Comparison of ENCODE assay signal across 13 cellular contexts in genomic region chr1:36359383-36359782, GRCh38. TPM values are rescaled to one million over a fixed set of nuclear protein-coding genes. Genes with fewer than 3 reads are reported as not detected.
DNase-seq lines count a peak whose midpoint lies in the region; ATAC-seq, FAIRE-seq and TF ChIP-seq lines count a peak whose summit lies in the region.
"Had no signal": no experiment of that assay in that cellular context is flagged by ENCODE, and none has a peak within 500 bp of the region (broad histone marks: within the 10 kb centered on the region; RNA-seq: fewer than 3 reads in every experiment).

No MANE protein-coding gene starts in this region.

- 64% methylated on average over 5 of the region's 5 CpGs for WGBS in GM12878 (ENCODE audit: insufficient coverage, insufficient replicate concordance, low lambda C conversion rate, missing lambda C conversion rate)

- no peaks in the 10 kb centered on the region for H3K27me3 ChIP-seq in CD4-positive, alpha-beta memory T cell (ENCODE audit: insufficient read depth, low read length)
- H3K27me3 ChIP-seq in GM12878 (replicated peaks in 1 of 2; ENCODE audit: control insufficient read depth in 2 of 2, insufficient read depth in 2 of 2, low read length in 1 of 2) (no peaks in the 10 kb centered on the region), neutrophil (no peaks in the 10 kb centered on the region)

- SMC1A ChIA-PET in GM12878 (lab: Charles Lee; ENCODE audit: uncharacterized antibody, unreplicated experiment) = interaction anchor here (0.8 to 3.4 kb wide), 8 partner anchors 9 to 30 kb away, joined by 3 to 10 read pairs (median 4); no protein-coding TSS in a partner anchor

- H3K79me2 ChIP-seq in GM12878 (ENCODE audit: control insufficient read depth, insufficient read depth, low read length) = no peaks in the 10 kb centered on the region; the same call in none of the 2 replicates

- no peaks in the 10 kb centered on the region for H3K27me3 Mint-ChIP-seq in CD4-positive, alpha-beta memory T cell
- H3K27me3 Mint-ChIP-seq in IgD-negative memory B cell = no peaks in the 10 kb centered on the region

- intact Hi-C loops in CD4-positive, alpha-beta memory T cell (cut with micrococcal nuclease) = no loop called here
- intact Hi-C loops in GM12878 (cut with micrococcal nuclease; ENCODE audit: unreplicated experiment) = no loop called here

- no peak overlapping the region for H3K9ac ChIP-seq in GM12878 (ENCODE audit: control insufficient read depth, insufficient read depth, low read length)
- H3K9ac ChIP-seq: KMS-11, SK-N-SH had no signal

- BruUV-seq in GM12878 (replicated peaks; lab: Mats Ljungman, UMichigan) = no TSS peak

- peak overlapping the region in 5 of 8 donors; percentile 2 to 70 (median 53) for H3K4me3 Mint-ChIP-seq in CD4-positive, alpha-beta memory T cell
- no peak overlapping the region for H3K4me3 Mint-ChIP-seq in IgD-negative memory B cell

- no peak for TF ChIP-seq RAD21 in GM12878 (IDR thresholded peaks at IDR 0.05; ENCODE audit: insufficient read depth, low read depth, low read length)

- CTCF ChIA-PET in CD4-positive, alpha-beta memory T cell (lab: Charles Lee; ENCODE audit: partially characterized antibody) = interaction anchor here (1.3 to 15.0 kb wide), 5 partner anchors 9 to 25 kb away, joined by 3 to 107 read pairs (median 6); no protein-coding TSS in a partner anchor
- CTCF ChIA-PET in GM12878 (lab: Yijun Ruan, JAX) = interaction anchor here (1.0 to 3.3 kb wide), 5 partner anchors 9 to 74 kb away, joined by 3 to 14 read pairs (median 4); no protein-coding TSS in a partner anchor

- no peak for TF ChIP-seq POLR2A in GM12878 (IDR thresholded peaks at IDR 0.05; ENCODE audit: low read depth, low read length)

- DNase-seq in CD4-positive, alpha-beta memory T cell = no peak
- DNase-seq in GM12878 (ENCODE audit: low read depth, low spot score) (no peak), D341Med (ENCODE audit: low spot score) (no peak), hepatic stellate cell (ENCODE audit: low spot score) (no peak), GF-D8 (lab: John Stamatoyannopoulos, UW) (no peak)
- DNase-seq: activated CD4-positive, CD25-positive, alpha-beta regulatory T cell treated with anti-CD3 and anti-CD28 coated beads, Interleukin-2, amount 50 U/mL, for 72 hours; erythroblast; hypothalamus; NCI-H187 treated with DMSO at 0.1 percent for 48 hours; SK-N-SH had no signal

- H3K36me3 ChIP-seq in CD4-positive, alpha-beta memory T cell (ENCODE audit: insufficient read depth, low read length) = peaks cover 47% of the 10 kb centered on the region
- H3K36me3 ChIP-seq in GM12878 (ENCODE audit: control insufficient read depth in 2 of 2, insufficient read depth in 2 of 2, low read length in 1 of 2) = peaks cover 10 to 30% of the 10 kb centered on the region in 2 experiments
- peaks cover 77% of the 10 kb centered on the region for H3K36me3 ChIP-seq in neutrophil

- peak; percentile 44; the same call in 2 of the 3 replicates for ATAC-seq in GM12878

- no peaks in the 10 kb centered on the region for H3K9me3 ChIP-seq in CD4-positive, alpha-beta memory T cell (ENCODE audit: control insufficient read depth in 1 of 2, low read length in 2 of 2)
- no peaks in the 10 kb centered on the region for H3K9me3 ChIP-seq in GM12878 (replicated peaks; ENCODE audit: control insufficient read depth, insufficient read depth, low read length)
- H3K9me3 ChIP-seq in neutrophil = no peaks in the 10 kb centered on the region
- H3K9me3 ChIP-seq: SK-N-SH had no signal

- RAD21 ChIA-PET in GM12878 (lab: Charles Lee; ENCODE audit: unreplicated experiment) = interaction anchor here (0.7 to 1.6 kb wide), 3 partner anchors 10 to 26 kb away, joined by 3 to 4 read pairs (median 3); no protein-coding TSS in a partner anchor

- H3K27ac Mint-ChIP-seq in CD4-positive, alpha-beta memory T cell = peak overlapping the region; percentile 81 to 96 (median 92)
- peak overlapping the region in 2 of 3 donors; percentile 28 to 84 for H3K27ac Mint-ChIP-seq in IgD-negative memory B cell

- no peak overlapping the region for H2AFZ ChIP-seq in GM12878 (ENCODE audit: control insufficient read depth, low read depth, low read length)

- no peak overlapping the region for H3K4me3 ChIP-seq in CD4-positive, alpha-beta memory T cell (ENCODE audit: low read length in 2 of 2)
- no peak overlapping the region for H3K4me3 ChIP-seq in GM12878
- H3K4me3 ChIP-seq in neutrophil (ENCODE audit: low read depth in 1 of 2, low read length in 1 of 2) = peak overlapping the region; percentile 19 to 40

- no peak for TF ChIP-seq EP300 in GM12878 (IDR thresholded peaks at IDR 0.05; ENCODE audit: borderline replicate concordance in 1 of 2, control insufficient read depth in 1 of 2, low read depth in 2 of 2, low read length in 2 of 2)

- H3K36me3 Mint-ChIP-seq in CD4-positive, alpha-beta memory T cell = peaks cover 44 to 67% of the 10 kb centered on the region in 2 donors
- H3K36me3 Mint-ChIP-seq in IgD-negative memory B cell = peaks cover 6% of the 10 kb centered on the region

- no peaks in the 10 kb centered on the region for H3K9me3 Mint-ChIP-seq in CD4-positive, alpha-beta memory T cell
- H3K9me3 Mint-ChIP-seq in IgD-negative memory B cell = no peaks in the 10 kb centered on the region

- H3K4me1 Mint-ChIP-seq in CD4-positive, alpha-beta memory T cell = peaks cover 6 to 39% (median 10%) of the 10 kb centered on the region in 4 donors
- H3K4me1 Mint-ChIP-seq in IgD-negative memory B cell = peaks cover 3 to 8% (median 7%) of the 10 kb centered on the region in 3 donors

- no peak overlapping the region for H3K4me2 ChIP-seq in GM12878 (ENCODE audit: control insufficient read depth, insufficient read depth)
- H3K4me2 ChIP-seq: KMS-11, SK-N-SH had no signal

- peaks cover 12% of the 10 kb centered on the region for H3K4me1 ChIP-seq in CD4-positive, alpha-beta memory T cell (ENCODE audit: insufficient read depth, low read length)
- H3K4me1 ChIP-seq in GM12878 (ENCODE audit: control insufficient read depth, insufficient read depth, low read length) (peaks cover 5% of the 10 kb centered on the region), neutrophil (ENCODE audit: control insufficient read depth in 1 of 2, insufficient read depth in 1 of 2, low read depth in 1 of 2, low read length in 1 of 2) (peaks cover 42 to 43% of the 10 kb centered on the region in 2 experiments)

- in situ Hi-C loops in GM12878 (cut with MboI) = no loop called here

- POLR2A ChIA-PET in CD4-positive, alpha-beta memory T cell (lab: Charles Lee; ENCODE audit: partially characterized antibody) = interaction anchor here (0.8 to 3.2 kb wide), 4 partner anchors 8 to 39 kb away, joined by 3 to 22 read pairs (median 4); partner anchors contain the start of gene LSM10
- POLR2A ChIA-PET in GM12878 (lab: Charles Lee) = interaction anchor here (1.0 kb wide), 1 partner anchor 26 kb away, joined by 3 read pairs; the partner anchor contains the start of gene STK40

- no peak for FAIRE-seq in GM12878 (lab: Jason Lieb, UNC)

- H4K20me1 ChIP-seq in GM12878 (ENCODE audit: control insufficient read depth, insufficient read depth) = no peaks in the 10 kb centered on the region

- TF ChIP-seq CTCF in GM12878 (IDR thresholded peaks at IDR 0.05 in 2 of 3, conservative IDR thresholded peaks at IDR 0.05 in 1 of 3; ENCODE audit: control insufficient read depth in 2 of 3, extremely low read depth in 1 of 3, insufficient read depth in 1 of 3, low read depth in 3 of 3, low read length in 3 of 3) = no peak
- no peak for TF ChIP-seq CTCF in neutrophil (IDR thresholded peaks at IDR 0.05)

- peak overlapping the region; percentile 25 for H3K27ac ChIP-seq in CD4-positive, alpha-beta memory T cell (ENCODE audit: low read depth, low read length)
- no peak overlapping the region for H3K27ac ChIP-seq in GM12878 (ENCODE audit: control insufficient read depth, insufficient read depth)
- H3K27ac ChIP-seq in neutrophil = peak overlapping the region; percentile 97
- H3K27ac ChIP-seq: KMS-11 had no signal

RNA-seq across cellular contexts. Expression of gene STK40, which starts 26.3 kb away (rescaled TPM):
- total RNA-seq in CD4-positive, alpha-beta memory T cell = 10 to 100 TPM; 52.2 to 57.4 TPM
- polyA plus RNA-seq in CD4-positive, alpha-beta memory T cell = 10 to 100 TPM; 26.6 to 49.7 TPM
- polyA plus RNA-seq in IgD-negative memory B cell = 88.5 TPM
- total RNA-seq in GM12878 (2013; cell fraction: nucleolus; rRNA removed) = 12.2 and 12.4 TPM in 2 replicates
- total RNA-seq in GM12878 (2014; rRNA removed) = 26.5 and 30.1 TPM in 2 replicates
- total RNA-seq in GM12878 (2014; rRNA removed; fragmentation: Illumina TruSeq; extraction: Trizol) = 13.6 and 14.3 TPM in 2 replicates
- 51.0 and 57.0 TPM in 2 replicates for total RNA-seq in GM12878 (2021)
- 11.9 TPM for polyA plus RNA-seq in GM12878 (2011; ENCODE audit: low read depth)
- polyA plus RNA-seq in GM12878 (2011; rRNA removed) = 17.2 and 29.0 TPM in 2 replicates
- polyA plus RNA-seq in GM12878 (2011; cell fraction: cytosol; rRNA removed) = 22.6 and 24.0 TPM in 2 replicates
- polyA plus RNA-seq in GM12878 (2011; cell fraction: nucleus; rRNA removed) = 20.1 and 24.6 TPM in 2 replicates
- 27.7 and 29.5 TPM in 2 replicates for polyA plus RNA-seq in GM12878 (2012)
- polyA plus RNA-seq in GM12878 (2014; fragmentation: Illumina TruSeq; extraction: Trizol) = 11.6 and 28.4 TPM in 2 replicates
- polyA plus RNA-seq in GM12878 (2014; fragmentation: Nextera tagmentation; extraction: Ambion mirVana) = 1 to 10 TPM in 1 of 2 experiments, under 1 TPM in 1; 0.27 to 2.1 TPM
- 37.0 and 40.6 TPM in 2 replicates for polyA plus RNA-seq in GM12878 (2014; rRNA removed)
- polyA plus RNA-seq in GM12878 (2016; fragmentation: Nextera tagmentation; extraction: Ambion mirVana) = 10 to 100 TPM; 39.8 to 41.7 TPM
- 22.2 and 22.4 TPM in 2 replicates for polyA minus RNA-seq in GM12878 (2011; rRNA and poly(A)+ RNA removed)
- polyA minus RNA-seq in GM12878 (2011; cell fraction: cytosol; rRNA and poly(A)+ RNA removed) = 7.1 and 7.5 TPM in 2 replicates
- 3.3 and 5.7 TPM in 2 replicates for polyA minus RNA-seq in GM12878 (2011; cell fraction: nucleus; rRNA and poly(A)+ RNA removed)

RNA-seq across cellular contexts. Expression of gene EVA1B, which starts 35.9 kb away (rescaled TPM):
- 1 to 10 TPM; 6.3 to 7.3 TPM for total RNA-seq in CD4-positive, alpha-beta memory T cell
- 1 to 10 TPM; 5.2 to 8.1 TPM for polyA plus RNA-seq in CD4-positive, alpha-beta memory T cell
- not detected for polyA plus RNA-seq in IgD-negative memory B cell
- 1.2 TPM in 1 of 2 replicates, not detected in the other for total RNA-seq in GM12878 (2013; cell fraction: nucleolus; rRNA removed)
- 6.4 and 6.9 TPM in 2 replicates for total RNA-seq in GM12878 (2014; rRNA removed)
- total RNA-seq in GM12878 (2014; rRNA removed; fragmentation: Illumina TruSeq; extraction: Trizol) = 0.32 and 0.45 TPM in 2 replicates
- total RNA-seq in GM12878 (2021) = 5.3 and 6.1 TPM in 2 replicates
- polyA plus RNA-seq in GM12878 (2011; ENCODE audit: low read depth) = 2.1 TPM
- polyA plus RNA-seq in GM12878 (2011; rRNA removed) = 0.58 TPM in 1 of 2 replicates, not detected in the other
- polyA plus RNA-seq in GM12878 (2011; cell fraction: cytosol; rRNA removed) = 1.5 and 2.1 TPM in 2 replicates
- 1.0 TPM in 2 replicates for polyA plus RNA-seq in GM12878 (2011; cell fraction: nucleus; rRNA removed)
- polyA plus RNA-seq in GM12878 (2012) = 9.5 and 12.8 TPM in 2 replicates
- not detected in 2 replicates for polyA plus RNA-seq in GM12878 (2014; fragmentation: Illumina TruSeq; extraction: Trizol)
- under 1 TPM in 1 of 2 experiments, not detected in 1; 0.15 TPM for polyA plus RNA-seq in GM12878 (2014; fragmentation: Nextera tagmentation; extraction: Ambion mirVana)
- 3.4 and 6.7 TPM in 2 replicates for polyA plus RNA-seq in GM12878 (2014; rRNA removed)
- 1 to 10 TPM; 2.7 to 3.2 TPM for polyA plus RNA-seq in GM12878 (2016; fragmentation: Nextera tagmentation; extraction: Ambion mirVana)
- polyA minus RNA-seq in GM12878 (2011; rRNA and poly(A)+ RNA removed) = 0.21 TPM in 1 of 2 replicates, not detected in the other
- polyA minus RNA-seq in GM12878 (2011; cell fraction: cytosol; rRNA and poly(A)+ RNA removed) = not detected in 2 replicates
- not detected in 2 replicates for polyA minus RNA-seq in GM12878 (2011; cell fraction: nucleus; rRNA and poly(A)+ RNA removed)

RNA-seq across cellular contexts. Expression of gene LSM10, which starts 38.3 kb away (rescaled TPM):
- total RNA-seq in CD4-positive, alpha-beta memory T cell = 10 to 100 TPM; 51.0 to 53.0 TPM
- polyA plus RNA-seq in CD4-positive, alpha-beta memory T cell = 100 to 1,000 TPM; 112 to 187 TPM
- polyA plus RNA-seq in IgD-negative memory B cell (345 TPM), GM12878 (2011; rRNA removed) (35.3 and 58.4 TPM in 2 replicates), GM12878 (2014; fragmentation: Illumina TruSeq; extraction: Trizol) (34.1 and 68.0 TPM in 2 replicates), GM12878 (2014; fragmentation: Nextera tagmentation; extraction: Ambion mirVana) (10 to 100 TPM; 26.6 to 36.0 TPM), GM12878 (2014; rRNA removed) (99.8 and 103 TPM in 2 replicates), GM12878 (2016; fragmentation: Nextera tagmentation; extraction: Ambion mirVana) (10 to 100 TPM; 85.9 to 97.3 TPM)
- 4.2 and 6.5 TPM in 2 replicates for total RNA-seq in GM12878 (2013; cell fraction: nucleolus; rRNA removed)
- total RNA-seq in GM12878 (2014; rRNA removed) (43.3 and 48.3 TPM in 2 replicates), GM12878 (2014; rRNA removed; fragmentation: Illumina TruSeq; extraction: Trizol) (11.9 and 13.1 TPM in 2 replicates), GM12878 (2021) (53.6 and 56.6 TPM in 2 replicates)
- polyA plus RNA-seq in GM12878 (2011; ENCODE audit: low read depth) = 39.7 TPM
- polyA plus RNA-seq in GM12878 (2011; cell fraction: cytosol; rRNA removed) = 70.9 and 107 TPM in 2 replicates
- 31.8 and 32.9 TPM in 2 replicates for polyA plus RNA-seq in GM12878 (2011; cell fraction: nucleus; rRNA removed)
- polyA plus RNA-seq in GM12878 (2012) = 42.3 and 45.0 TPM in 2 replicates
- 38.8 and 41.3 TPM in 2 replicates for polyA minus RNA-seq in GM12878 (2011; rRNA and poly(A)+ RNA removed)
- 10.7 and 23.7 TPM in 2 replicates for polyA minus RNA-seq in GM12878 (2011; cell fraction: cytosol; rRNA and poly(A)+ RNA removed)
- 11.6 and 17.0 TPM in 2 replicates for polyA minus RNA-seq in GM12878 (2011; cell fraction: nucleus; rRNA and poly(A)+ RNA removed)

RNA-seq across cellular contexts. Expression of gene SH3D21, which starts 53.2 kb away (rescaled TPM):
- 1 to 10 TPM; 3.2 to 3.3 TPM for total RNA-seq in CD4-positive, alpha-beta memory T cell
- polyA plus RNA-seq in CD4-positive, alpha-beta memory T cell = not detected
- polyA plus RNA-seq in IgD-negative memory B cell (0.46 TPM), GM12878 (2011; rRNA removed) (2.1 and 2.5 TPM in 2 replicates), GM12878 (2014; fragmentation: Illumina TruSeq; extraction: Trizol) (2.3 and 5.1 TPM in 2 replicates), GM12878 (2014; fragmentation: Nextera tagmentation; extraction: Ambion mirVana) (under 1 TPM; 0.06 to 0.11 TPM), GM12878 (2014; rRNA removed) (5.7 and 5.9 TPM in 2 replicates), GM12878 (2016; fragmentation: Nextera tagmentation; extraction: Ambion mirVana) (1 to 10 TPM in 1 of 2 experiments, under 1 TPM in 1; 0.19 to 2.1 TPM)
- total RNA-seq in GM12878 (2013; cell fraction: nucleolus; rRNA removed) = 31.8 and 32.6 TPM in 2 replicates
- total RNA-seq in GM12878 (2014; rRNA removed) (1.9 and 3.2 TPM in 2 replicates), GM12878 (2014; rRNA removed; fragmentation: Illumina TruSeq; extraction: Trizol) (2.1 and 2.4 TPM in 2 replicates), GM12878 (2021) (4.9 and 5.5 TPM in 2 replicates)
- 17.9 TPM for polyA plus RNA-seq in GM12878 (2011; ENCODE audit: low read depth)
- polyA plus RNA-seq in GM12878 (2011; cell fraction: cytosol; rRNA removed) = 1.9 and 2.3 TPM in 2 replicates
- polyA plus RNA-seq in GM12878 (2011; cell fraction: nucleus; rRNA removed) = 24.3 and 33.9 TPM in 2 replicates
- 17.2 and 21.1 TPM in 2 replicates for polyA plus RNA-seq in GM12878 (2012)
- 0.88 and 4.3 TPM in 2 replicates for polyA minus RNA-seq in GM12878 (2011; rRNA and poly(A)+ RNA removed)
- 0.62 and 1.7 TPM in 2 replicates for polyA minus RNA-seq in GM12878 (2011; cell fraction: cytosol; rRNA and poly(A)+ RNA removed)
- 4.8 and 7.2 TPM in 2 replicates for polyA minus RNA-seq in GM12878 (2011; cell fraction: nucleus; rRNA and poly(A)+ RNA removed)

Comparison
In these comparisons a context has a peak if more than half of its experiments do, and no peak if none do; other contexts are left out.
1. H3K4me3 ChIP-seq: peak in neutrophil (2 of 2); none in CD4-positive, alpha-beta memory T cell (0 of 2) and GM12878 (single experiment).
2. H3K4me3 Mint-ChIP-seq: peak in CD4-positive, alpha-beta memory T cell (5 of 8); none in IgD-negative memory B cell (0 of 4).